ENCODE assay signal across 8 cellular contexts in the genomic region with DNA sequence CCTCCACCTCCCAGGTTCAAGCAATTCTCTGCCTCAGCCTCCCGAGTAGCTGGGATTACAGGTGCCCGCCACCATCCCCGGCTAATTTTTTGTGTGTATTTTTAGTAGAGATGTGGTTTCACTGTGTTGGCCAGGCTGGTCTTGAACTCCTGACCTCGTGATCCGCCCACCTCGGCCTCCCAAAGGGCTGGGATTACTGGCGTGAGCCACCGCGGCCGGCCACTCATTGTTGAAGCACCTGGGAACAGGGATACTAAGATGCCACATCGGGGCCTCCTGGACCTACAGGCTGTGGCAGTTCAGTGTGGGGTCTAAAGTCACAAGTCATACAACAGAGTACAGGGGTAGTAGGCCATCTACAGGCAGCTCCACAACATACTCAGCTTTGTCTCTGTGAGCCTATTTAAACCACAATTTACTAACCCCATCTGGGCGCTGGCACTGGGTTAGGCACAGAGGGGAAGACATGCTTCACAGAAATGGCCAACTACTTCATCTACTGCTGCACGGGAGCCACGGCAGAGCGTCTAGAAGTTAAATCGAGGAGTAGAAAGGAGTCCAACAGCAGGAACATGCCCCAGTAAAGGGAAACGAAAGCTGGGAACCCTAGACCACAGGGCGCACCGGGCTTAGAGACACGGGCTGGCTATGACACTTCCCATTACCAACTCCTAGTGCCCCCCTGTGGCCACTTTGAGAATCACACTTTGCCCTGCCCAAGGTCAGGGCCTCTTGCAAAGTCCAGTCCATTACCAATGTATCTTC. TPM values are rescaled to one million over a fixed set of nuclear protein-coding genes. Genes with fewer than 3 reads are reported as not detected.
DNase-seq lines count a peak whose midpoint lies in the region; ATAC-seq and TF ChIP-seq lines count a peak whose summit lies in the region.

No MANE protein-coding gene starts in this region.

- ATAC-seq in activated T-helper 17 cell treated with anti-CD3 and anti-CD28 coated beads, Interleukin-2, amount 50 U/mL, for 72 hours (replicated peaks) = peak; percentile 12
- ATAC-seq in stimulated activated naive CD8-positive, alpha-beta T cell treated with anti-CD3 and anti-CD28 coated beads, Interleukin-15, Interleukin-2, amounts not matched to agents 100 U/mL and 50 U/mL, for 24 hours = peak; percentile 11
- no peak for ATAC-seq in HG02973 (IDR thresholded peaks at IDR 0.05; ENCODE audit: unreplicated experiment)

- DNase-seq in DMS 273 (lab: John Stamatoyannopoulos, UW; ENCODE audit: unreplicated experiment) (peak; percentile 89), RPMI8226 (peak; percentile 85), fibroblast of peridontal ligament (ENCODE audit: extremely low read depth) (peak; percentile 92), nephron progenitor cell (peak; percentile 95)
- peak; percentile 95 for DNase-seq in stimulated activated naive CD8-positive, alpha-beta T cell treated with anti-CD3 and anti-CD28 coated beads, Interleukin-15, Interleukin-2, amounts not matched to agents 100 U/mL and 50 U/mL, for 24 hours

- H3K4me3 Mint-ChIP-seq in IgD-negative memory B cell (peak overlapping the region; percentile 63 to 86 (median 82)), nephron progenitor cell (no peak overlapping the region)
- H3K4me3 Mint-ChIP-seq in activated T-helper 17 cell treated with anti-CD3 and anti-CD28 coated beads, Interleukin-2, amount 50 U/mL, for 72 hours = peak overlapping the region; percentile 94

- H3K27ac Mint-ChIP-seq in IgD-negative memory B cell = peak overlapping the region; percentile 95 to 97 (median 96)
- peak overlapping the region; percentile 86 for H3K27ac Mint-ChIP-seq in activated T-helper 17 cell treated with anti-CD3 and anti-CD28 coated beads, Interleukin-2, amount 50 U/mL, for 72 hours
- H3K27ac Mint-ChIP-seq in nephron progenitor cell = no peak overlapping the region

- H3K9me3 Mint-ChIP-seq in IgD-negative memory B cell (no peaks in the 10 kb centered on the region), nephron progenitor cell (no peaks in the 10 kb centered on the region)
- no peaks in the 10 kb centered on the region for H3K9me3 Mint-ChIP-seq in activated T-helper 17 cell treated with anti-CD3 and anti-CD28 coated beads, Interleukin-2, amount 50 U/mL, for 72 hours

- peak; percentile 90 for TF ChIP-seq CTCF in nephron progenitor cell (IDR thresholded peaks at IDR 0.05)

- H3K27me3 Mint-ChIP-seq in IgD-negative memory B cell = no peaks in the 10 kb centered on the region
- H3K27me3 Mint-ChIP-seq in activated T-helper 17 cell treated with anti-CD3 and anti-CD28 coated beads, Interleukin-2, amount 50 U/mL, for 72 hours = no peaks in the 10 kb centered on the region
- H3K27me3 Mint-ChIP-seq in nephron progenitor cell (ENCODE audit: low read depth, poor library complexity) = peaks cover 2% of the 10 kb centered on the region

- peaks cover 3% of the 10 kb centered on the region for H3K36me3 Mint-ChIP-seq in IgD-negative memory B cell
- peaks cover 51% of the 10 kb centered on the region for H3K36me3 Mint-ChIP-seq in activated T-helper 17 cell treated with anti-CD3 and anti-CD28 coated beads, Interleukin-2, amount 50 U/mL, for 72 hours (ENCODE audit: low read depth)
- H3K36me3 Mint-ChIP-seq in nephron progenitor cell (ENCODE audit: low read depth) = peaks cover 11% of the 10 kb centered on the region

- H3K4me1 Mint-ChIP-seq in IgD-negative memory B cell (peaks cover 19 to 40% (median 35%) of the 10 kb centered on the region in 3 donors), nephron progenitor cell (peaks cover 27% of the 10 kb centered on the region)
- peaks cover 45% of the 10 kb centered on the region for H3K4me1 Mint-ChIP-seq in activated T-helper 17 cell treated with anti-CD3 and anti-CD28 coated beads, Interleukin-2, amount 50 U/mL, for 72 hours

RNA-seq across cellular contexts. Expression of a gene that starts 4.3 kb away (rescaled TPM):
- polyA plus RNA-seq in IgD-negative memory B cell = 83.7 TPM
- total RNA-seq in activated T-helper 17 cell treated with anti-CD3 and anti-CD28 coated beads, Interleukin-2, amount 50 U/mL, for 72 hours = 10 to 100 TPM; 41.7 to 66.2 TPM

RNA-seq across cellular contexts. Expression of a gene that starts 6.2 kb away (rescaled TPM):
- 12.6 TPM for polyA plus RNA-seq in IgD-negative memory B cell
- total RNA-seq in activated T-helper 17 cell treated with anti-CD3 and anti-CD28 coated beads, Interleukin-2, amount 50 U/mL, for 72 hours = 100 to 1,000 TPM in 1 of 2 donors, 10 to 100 TPM in 1; 52.0 to 269 TPM

RNA-seq across cellular contexts. Expression of a gene that starts 17.7 kb away (rescaled TPM):
- polyA plus RNA-seq in IgD-negative memory B cell = 35.2 TPM
- total RNA-seq in activated T-helper 17 cell treated with anti-CD3 and anti-CD28 coated beads, Interleukin-2, amount 50 U/mL, for 72 hours = 10 to 100 TPM; 43.3 to 45.3 TPM

RNA-seq across cellular contexts. Expression of a gene that starts 31.5 kb away (rescaled TPM):
- polyA plus RNA-seq in IgD-negative memory B cell = 30.0 TPM
- 1 to 10 TPM; 4.7 to 7.0 TPM for total RNA-seq in activated T-helper 17 cell treated with anti-CD3 and anti-CD28 coated beads, Interleukin-2, amount 50 U/mL, for 72 hours

RNA-seq across cellular contexts. Expression of a gene that starts 34.5 kb away (rescaled TPM):
- polyA plus RNA-seq in IgD-negative memory B cell = not detected
- 10 to 100 TPM in 1 of 2 donors, 1 to 10 TPM in 1; 2.9 to 10.0 TPM for total RNA-seq in activated T-helper 17 cell treated with anti-CD3 and anti-CD28 coated beads, Interleukin-2, amount 50 U/mL, for 72 hours
